Comparison of ENCODE assay signal across 14 cellular contexts in genomic region chr12:53952871-53953734, GRCh38. TPM values are rescaled to one million over a fixed set of nuclear protein-coding genes. Genes with fewer than 3 reads are reported as not detected.
DNase-seq lines count a peak whose midpoint lies in the region; ATAC-seq and TF ChIP-seq lines count a peak whose summit lies in the region.
"Had no signal": no experiment of that assay in that cellular context is flagged by ENCODE, and none has a peak within 500 bp of the region (broad histone marks: within the 10 kb centered on the region; RNA-seq: fewer than 3 reads in every experiment).

No MANE protein-coding gene starts in this region.

- CTCF ChIA-PET in activated CD8-positive, alpha-beta T cell treated with anti-CD3 and anti-CD28 coated beads, Interleukin-2, amount 10 ng/mL, durations not matched to agents 7 days and 5 days (lab: Charles Lee) = interaction anchor here (1.0 to 1.7 kb wide), 4 partner anchors 53 to 263 kb away, joined by 3 to 5 read pairs (median 3); no protein-coding TSS in a partner anchor
- CTCF ChIA-PET in activated CD8-positive, alpha-beta T cell treated with anti-CD3 and anti-CD28 coated beads for 36 hours (lab: Charles Lee) = interaction anchor here (0.7 to 2.3 kb wide), 7 partner anchors 32 to 255 kb away, joined by 3 to 10 read pairs (median 3); partner anchors contain the start of genes HOXC10 and HOXC5

- no peaks in the 10 kb centered on the region for H3K4me1 ChIP-seq in mucosa of descending colon (ENCODE audit: low read depth)

- peaks cover 14% of the 10 kb centered on the region for H3K4me1 Mint-ChIP-seq in activated CD8-positive, alpha-beta T cell treated with anti-CD3 and anti-CD28 coated beads, Interleukin-2, amount 10 ng/mL, durations not matched to agents 7 days and 5 days (ENCODE audit: low read depth)
- H3K4me1 Mint-ChIP-seq in activated CD8-positive, alpha-beta T cell treated with anti-CD3 and anti-CD28 coated beads for 36 hours (ENCODE audit: low read depth) = peaks cover 17% of the 10 kb centered on the region
- H3K4me1 Mint-ChIP-seq in central memory CD8-positive, alpha-beta T cell = peaks cover 31% of the 10 kb centered on the region
- peaks cover 8% of the 10 kb centered on the region for H3K4me1 Mint-ChIP-seq in osteocyte (ENCODE audit: unreplicated experiment)

- H3K27me3 Mint-ChIP-seq in activated CD8-positive, alpha-beta T cell treated with anti-CD3 and anti-CD28 coated beads, Interleukin-2, amount 10 ng/mL, durations not matched to agents 7 days and 5 days (ENCODE audit: low read depth) = peaks cover 93% of the 10 kb centered on the region
- H3K27me3 Mint-ChIP-seq in activated CD8-positive, alpha-beta T cell treated with anti-CD3 and anti-CD28 coated beads for 36 hours = peaks cover 93% of the 10 kb centered on the region
- H3K27me3 Mint-ChIP-seq in central memory CD8-positive, alpha-beta T cell = peaks cover 95% of the 10 kb centered on the region
- peaks cover 92% of the 10 kb centered on the region for H3K27me3 Mint-ChIP-seq in osteocyte (ENCODE audit: unreplicated experiment)

- POLR2A ChIA-PET in activated CD8-positive, alpha-beta T cell treated with anti-CD3 and anti-CD28 coated beads, Interleukin-2, amount 10 ng/mL, durations not matched to agents 7 days and 5 days (lab: Charles Lee) = interaction anchor here (0.7 to 1.0 kb wide), 2 partner anchors 13 to 16 kb away, joined by 3 to 6 read pairs; no protein-coding TSS in a partner anchor
- POLR2A ChIA-PET in activated CD8-positive, alpha-beta T cell treated with anti-CD3 and anti-CD28 coated beads for 36 hours (lab: Charles Lee) = interaction anchor here (0.8 to 2.0 kb wide), 3 partner anchors 32 to 56 kb away, joined by 3 to 6 read pairs (median 4); partner anchors contain the start of genes HOXC10 and HOXC8

- DNase-seq in activated CD8-positive, alpha-beta T cell treated with anti-CD3 and anti-CD28 coated beads, Interleukin-2, amount 10 ng/mL, durations not matched to agents 7 days and 5 days = no peak
- no peak for DNase-seq in activated CD8-positive, alpha-beta T cell treated with anti-CD3 and anti-CD28 coated beads for 36 hours
- DNase-seq in LoVo (ENCODE audit: low spot score) (peak; percentile 76), osteocyte (ENCODE audit: extremely low spot score, unreplicated experiment) (no peak), DMS79 treated with DMSO at 0.1 percent for 48 hours (lab: John Stamatoyannopoulos, UW) (no peak), mucosa of descending colon (no peak)
- no peak for DNase-seq in central memory CD8-positive, alpha-beta T cell (ENCODE audit: low spot score in 2 of 2)
- no peak for DNase-seq in stimulated activated CD4-positive, alpha-beta T cell treated with anti-CD3 and anti-CD28 coated beads, Interleukin-2, amount 100 ng/mL, for 48 hours
- DNase-seq: body of pancreas; effector CD8-positive, alpha-beta T cell; left ventricle myocardium superior; MM.1S; NCI-H2171 treated with DMSO at 0.1 percent for 48 hours had no signal

- H3K9me3 ChIP-seq in mucosa of descending colon = no peaks in the 10 kb centered on the region
- H3K9me3 ChIP-seq: body of pancreas had no signal

- ATAC-seq in activated CD8-positive, alpha-beta T cell treated with anti-CD3 and anti-CD28 coated beads, Interleukin-2, amount 10 ng/mL, durations not matched to agents 7 days and 5 days = no peak
- no peak for ATAC-seq in activated CD8-positive, alpha-beta T cell treated with anti-CD3 and anti-CD28 coated beads for 36 hours
- no peak for ATAC-seq in central memory CD8-positive, alpha-beta T cell (replicated peaks; ENCODE audit: extremely low read depth, poor library complexity, severe bottlenecking)
- ATAC-seq in mucosa of descending colon = no peak
- ATAC-seq: body of pancreas, left ventricle myocardium superior had no signal

- H3K36me3 ChIP-seq in mucosa of descending colon (ENCODE audit: low read depth) = no peaks in the 10 kb centered on the region

- peaks cover 9% of the 10 kb centered on the region for H3K36me3 Mint-ChIP-seq in activated CD8-positive, alpha-beta T cell treated with anti-CD3 and anti-CD28 coated beads, Interleukin-2, amount 10 ng/mL, durations not matched to agents 7 days and 5 days (ENCODE audit: low read depth)
- H3K36me3 Mint-ChIP-seq in activated CD8-positive, alpha-beta T cell treated with anti-CD3 and anti-CD28 coated beads for 36 hours (ENCODE audit: low read depth) = no peaks in the 10 kb centered on the region
- peaks cover 37% of the 10 kb centered on the region for H3K36me3 Mint-ChIP-seq in central memory CD8-positive, alpha-beta T cell (ENCODE audit: insufficient read depth)
- H3K36me3 Mint-ChIP-seq in osteocyte (ENCODE audit: unreplicated experiment) = no peaks in the 10 kb centered on the region

- no peak for TF ChIP-seq CTCF in activated CD8-positive, alpha-beta T cell treated with anti-CD3 and anti-CD28 coated beads for 36 hours (IDR thresholded peaks at IDR 0.05)
- TF ChIP-seq CTCF in osteocyte (IDR thresholded peaks at IDR 0.05) = no peak
- no peak for TF ChIP-seq CTCF in mucosa of descending colon (IDR thresholded peaks at IDR 0.05)

- intact Hi-C loops in activated CD8-positive, alpha-beta T cell treated with anti-CD3 and anti-CD28 coated beads for 36 hours (cut with micrococcal nuclease) = no loop called here
- intact Hi-C loops in mucosa of descending colon (cut with DNase I, micrococcal nuclease) = no loop called here

- no peak overlapping the region for H3K4me3 ChIP-seq in mucosa of descending colon
- H3K4me3 ChIP-seq: body of pancreas had no signal

- peak overlapping the region; percentile 31 for H3K4me3 Mint-ChIP-seq in activated CD8-positive, alpha-beta T cell treated with anti-CD3 and anti-CD28 coated beads, Interleukin-2, amount 10 ng/mL, durations not matched to agents 7 days and 5 days
- no peak overlapping the region for H3K4me3 Mint-ChIP-seq in activated CD8-positive, alpha-beta T cell treated with anti-CD3 and anti-CD28 coated beads for 36 hours
- H3K4me3 Mint-ChIP-seq in central memory CD8-positive, alpha-beta T cell = peak overlapping the region; percentile 16
- H3K4me3 Mint-ChIP-seq in osteocyte (ENCODE audit: unreplicated experiment) = peak overlapping the region; percentile 15

- no peaks in the 10 kb centered on the region for H3K9me3 Mint-ChIP-seq in activated CD8-positive, alpha-beta T cell treated with anti-CD3 and anti-CD28 coated beads, Interleukin-2, amount 10 ng/mL, durations not matched to agents 7 days and 5 days (ENCODE audit: insufficient read depth)
- H3K9me3 Mint-ChIP-seq in activated CD8-positive, alpha-beta T cell treated with anti-CD3 and anti-CD28 coated beads for 36 hours = no peaks in the 10 kb centered on the region
- H3K9me3 Mint-ChIP-seq in central memory CD8-positive, alpha-beta T cell = no peaks in the 10 kb centered on the region
- H3K9me3 Mint-ChIP-seq in osteocyte (ENCODE audit: unreplicated experiment) = no peaks in the 10 kb centered on the region

- peak overlapping the region; percentile 20 for H3K27ac Mint-ChIP-seq in activated CD8-positive, alpha-beta T cell treated with anti-CD3 and anti-CD28 coated beads, Interleukin-2, amount 10 ng/mL, durations not matched to agents 7 days and 5 days
- no peak overlapping the region for H3K27ac Mint-ChIP-seq in activated CD8-positive, alpha-beta T cell treated with anti-CD3 and anti-CD28 coated beads for 36 hours
- peak overlapping the region; percentile 58 for H3K27ac Mint-ChIP-seq in central memory CD8-positive, alpha-beta T cell (ENCODE audit: low read depth)
- H3K27ac Mint-ChIP-seq in osteocyte (ENCODE audit: unreplicated experiment) = no peak overlapping the region

RNA-seq across cellular contexts. Expression of gene HOXC12, which starts 1.6 kb away (rescaled TPM):
- not detected for total RNA-seq in activated CD8-positive, alpha-beta T cell treated with anti-CD3 and anti-CD28 coated beads, Interleukin-2, amount 10 ng/mL, durations not matched to agents 7 days and 5 days
- not detected for total RNA-seq in activated CD8-positive, alpha-beta T cell treated with anti-CD3 and anti-CD28 coated beads for 36 hours
- total RNA-seq in osteocyte (not detected in 2 replicates), mucosa of descending colon (not detected)
- total RNA-seq: body of pancreas, left ventricle myocardium superior, omental fat pad had no signal

RNA-seq across cellular contexts. Expression of gene HOXC13, which starts 14.5 kb away (rescaled TPM):
- total RNA-seq in activated CD8-positive, alpha-beta T cell treated with anti-CD3 and anti-CD28 coated beads, Interleukin-2, amount 10 ng/mL, durations not matched to agents 7 days and 5 days = not detected
- total RNA-seq in activated CD8-positive, alpha-beta T cell treated with anti-CD3 and anti-CD28 coated beads for 36 hours = not detected
- not detected in 2 replicates for total RNA-seq in osteocyte
- total RNA-seq in mucosa of descending colon = not detected
- total RNA-seq: body of pancreas, left ventricle myocardium superior, omental fat pad had no signal

RNA-seq across cellular contexts. Expression of gene HOXC11, which starts 19.8 kb away (rescaled TPM):
- not detected for total RNA-seq in activated CD8-positive, alpha-beta T cell treated with anti-CD3 and anti-CD28 coated beads, Interleukin-2, amount 10 ng/mL, durations not matched to agents 7 days and 5 days
- not detected for total RNA-seq in activated CD8-positive, alpha-beta T cell treated with anti-CD3 and anti-CD28 coated beads for 36 hours
- total RNA-seq in osteocyte (not detected in 2 replicates), mucosa of descending colon (not detected)
- total RNA-seq: body of pancreas, left ventricle myocardium superior, omental fat pad had no signal

RNA-seq across cellular contexts. Expression of gene HOTAIR, which starts 21.7 kb away (rescaled TPM):
- total RNA-seq in activated CD8-positive, alpha-beta T cell treated with anti-CD3 and anti-CD28 coated beads, Interleukin-2, amount 10 ng/mL, durations not matched to agents 7 days and 5 days = not detected
- not detected for total RNA-seq in activated CD8-positive, alpha-beta T cell treated with anti-CD3 and anti-CD28 coated beads for 36 hours
- not detected in 2 replicates for total RNA-seq in osteocyte
- total RNA-seq in mucosa of descending colon = not detected
- total RNA-seq: body of pancreas, left ventricle myocardium superior had no signal

RNA-seq across cellular contexts. Expression of gene HOXC10, which starts 31.8 kb away (rescaled TPM):
- not detected for total RNA-seq in activated CD8-positive, alpha-beta T cell treated with anti-CD3 and anti-CD28 coated beads, Interleukin-2, amount 10 ng/mL, durations not matched to agents 7 days and 5 days
- total RNA-seq in activated CD8-positive, alpha-beta T cell treated with anti-CD3 and anti-CD28 coated beads for 36 hours = not detected
- total RNA-seq in osteocyte (not detected in 2 replicates), mucosa of descending colon (not detected)
- total RNA-seq: body of pancreas, left ventricle myocardium superior, omental fat pad had no signal

Comparison
In these comparisons a context has a peak if more than half of its experiments do, and no peak if none do; other contexts are left out.
1. H3K27ac Mint-ChIP-seq: peak in activated CD8-positive, alpha-beta T cell treated with anti-CD3 and anti-CD28 coated beads, Interleukin-2, amount 10 ng/mL, durations not matched to agents 7 days and 5 days (single experiment) and central memory CD8-positive, alpha-beta T cell (single experiment); none in activated CD8-positive, alpha-beta T cell treated with anti-CD3 and anti-CD28 coated beads for 36 hours (single experiment) and osteocyte (single experiment).